8 cellular contexts compared by ENCODE assay signal in genomic region chr15:90598053-90598577, GRCh38.
DNase-seq lines count a peak whose midpoint lies in the region; ATAC-seq, FAIRE-seq and TF ChIP-seq lines count a peak whose summit lies in the region.

No MANE protein-coding gene starts in this region.

- peak overlapping the region; percentile 98 for H3K27ac Mint-ChIP-seq in CD4-positive, alpha-beta T cell

- peak overlapping the region; percentile 81 for H3K27ac ChIP-seq in CD4-positive, alpha-beta T cell (ENCODE audit: low read depth, low read length)
- H3K27ac ChIP-seq in GM12878 (ENCODE audit: control insufficient read depth, insufficient read depth) (peak overlapping the region; percentile 82), lung (ENCODE audit: low read depth in 1 of 2, low read length in 1 of 2) (peak overlapping the region; percentile 21 to 87)

- peaks cover 4% of the 10 kb centered on the region for H3K79me2 ChIP-seq in GM12878 (ENCODE audit: control insufficient read depth, insufficient read depth, low read length)

- H3K4me3 ChIP-seq in GM12878 (peak overlapping the region; percentile 44; the same call in 1 of the 2 replicates), lung (no peak overlapping the region)

- peak overlapping the region; percentile 6 for H2AFZ ChIP-seq in GM12878 (ENCODE audit: control insufficient read depth, low read depth, low read length)

- peaks cover 82% of the 10 kb centered on the region for H3K4me1 Mint-ChIP-seq in CD4-positive, alpha-beta T cell (ENCODE audit: low read depth)

- H3K36me3 Mint-ChIP-seq in CD4-positive, alpha-beta T cell (ENCODE audit: low read depth) = peaks cover 77% of the 10 kb centered on the region

- SMC1A ChIA-PET in GM12878 (lab: Charles Lee; ENCODE audit: uncharacterized antibody, unreplicated experiment) = interaction anchor here (0.7 to 3.2 kb wide), 22 partner anchors 14 to 290 kb away, joined by 3 to 17 read pairs (median 4); no protein-coding TSS in a partner anchor

- intact Hi-C loops in CD4-positive, alpha-beta T cell (cut with DNase I, micrococcal nuclease) = loop anchor here in 1 of 2 experiments (10.0 kb wide), 1 partner anchor 203 kb away; no protein-coding TSS in a partner anchor
- intact Hi-C loops in GM12878 (cut with micrococcal nuclease; ENCODE audit: unreplicated experiment) = loop anchor here (5.0 kb wide), 4 partner anchors 36 to 276 kb away; no protein-coding TSS in a partner anchor

- RAD21 ChIA-PET in GM12878 (lab: Charles Lee; ENCODE audit: unreplicated experiment) = interaction anchor here (0.6 to 2.8 kb wide), 23 partner anchors 9 to 333 kb away, joined by 3 to 16 read pairs (median 3); no protein-coding TSS in a partner anchor

- 0% methylated on average over 7 of the region's 7 CpGs for WGBS in GM12878 (ENCODE audit: insufficient coverage, insufficient replicate concordance, low lambda C conversion rate, missing lambda C conversion rate)
- 52 to 75% methylated on average over 7 of the region's 7 CpGs for WGBS in lung, 2 donors

- H3K9me3 Mint-ChIP-seq in CD4-positive, alpha-beta T cell = no peaks in the 10 kb centered on the region

- peaks cover 0 to 7% of the 10 kb centered on the region in 2 experiments; a peak in 2 of 4 replicates for H3K36me3 ChIP-seq in GM12878 (ENCODE audit: control insufficient read depth in 2 of 2, insufficient read depth in 2 of 2, low read length in 1 of 2)
- peaks cover 5% of the 10 kb centered on the region in 2 donors for H3K36me3 ChIP-seq in lung (ENCODE audit: control insufficient read depth in 2 of 2, insufficient read depth in 2 of 2, low read length in 2 of 2)

- in situ Hi-C loops in GM12878 (cut with MboI) = no loop called here

- H3K27me3 Mint-ChIP-seq in CD4-positive, alpha-beta T cell = no peaks in the 10 kb centered on the region

- no peak for TF ChIP-seq EP300 in GM12878 (IDR thresholded peaks at IDR 0.05; ENCODE audit: borderline replicate concordance in 1 of 2, control insufficient read depth in 1 of 2, low read depth in 2 of 2, low read length in 2 of 2)

- no peak for DNase-seq in CD4-positive, alpha-beta T cell
- DNase-seq in GM19239 (ENCODE audit: insufficient read length, low spot score) = peak; percentile 67
- peak; percentile 46 for DNase-seq in GM12878 (ENCODE audit: low read depth, low spot score)
- DNase-seq in lung (ENCODE audit: low spot score) = peak; percentile 49
- DNase-seq in NK-92 (lab: John Stamatoyannopoulos, UW; ENCODE audit: unreplicated experiment) = no peak
- DNase-seq in NCI-H2107 treated with DMSO at 0.1 percent for 48 hours (lab: John Stamatoyannopoulos, UW; ENCODE audit: unreplicated experiment) = no peak
- DNase-seq in NCI-H2081 (lab: John Stamatoyannopoulos, UW) = no peak

- BruUV-seq in GM12878 (replicated peaks; lab: Mats Ljungman, UMichigan) = no TSS peak

- H3K4me1 ChIP-seq in GM12878 (ENCODE audit: control insufficient read depth, insufficient read depth, low read length) = peaks cover 54% of the 10 kb centered on the region
- peaks cover 13% of the 10 kb centered on the region in 2 donors for H3K4me1 ChIP-seq in lung (ENCODE audit: control insufficient read depth in 2 of 2, insufficient read depth in 2 of 2, low read length in 2 of 2)

- CTCF ChIA-PET in CD4-positive, alpha-beta T cell (lab: Charles Lee) = no interaction called here
- CTCF ChIA-PET in GM12878 (lab: Yijun Ruan, JAX) = interaction anchor here (0.5 to 2.1 kb wide), 28 partner anchors 8 to 398 kb away, joined by 3 to 14 read pairs (median 4); partner anchors contain the start of gene FES

- peak; percentile 70 for TF ChIP-seq RAD21 in GM12878 (IDR thresholded peaks at IDR 0.05; ENCODE audit: insufficient read depth, low read depth, low read length)

- no peaks in the 10 kb centered on the region for H3K9me3 ChIP-seq in CD4-positive, alpha-beta T cell (ENCODE audit: control insufficient read depth, low read length)
- no peaks in the 10 kb centered on the region; the same call in 2 of the 3 replicates for H3K9me3 ChIP-seq in GM12878 (replicated peaks; ENCODE audit: control insufficient read depth, insufficient read depth, low read length)
- no peaks in the 10 kb centered on the region for H3K9me3 ChIP-seq in lung (ENCODE audit: control insufficient read depth in 2 of 2, insufficient read depth in 1 of 2, low read length in 1 of 2)

- peak overlapping the region; percentile 61 for H3K4me2 ChIP-seq in GM12878 (ENCODE audit: control insufficient read depth, insufficient read depth)

- ATAC-seq in CD4-positive, alpha-beta T cell (ENCODE audit: poor library complexity) = no peak
- ATAC-seq in HG03571 (IDR thresholded peaks at IDR 0.05; ENCODE audit: unreplicated experiment) (peak; percentile 35), GM12878 (peak; percentile 64), lung (ENCODE audit: insufficient read depth, low FRiP score) (peak; percentile 21)

- POLR2A ChIA-PET in CD4-positive, alpha-beta T cell (lab: Charles Lee) = interaction anchor here (0.6 to 3.0 kb wide), 9 partner anchors 21 to 960 kb away, joined by 3 to 12 read pairs (median 4); no protein-coding TSS in a partner anchor
- POLR2A ChIA-PET in GM12878 (lab: Charles Lee) = interaction anchor here (1.0 kb wide), 2 partner anchors 24 to 27 kb away, joined by 3 to 4 read pairs; no protein-coding TSS in a partner anchor

- peak; percentile 59 for TF ChIP-seq POLR2A in GM12878 (IDR thresholded peaks at IDR 0.05; ENCODE audit: low read depth, low read length)

- H3K9ac ChIP-seq in GM12878 (ENCODE audit: control insufficient read depth, insufficient read depth, low read length) = peak overlapping the region; percentile 59

- no peaks in the 10 kb centered on the region for H3K27me3 ChIP-seq in CD4-positive, alpha-beta T cell (ENCODE audit: control insufficient read depth, insufficient read depth, low read length)
- H3K27me3 ChIP-seq in GM12878 (replicated peaks in 1 of 2; ENCODE audit: control insufficient read depth in 2 of 2, insufficient read depth in 2 of 2, low read length in 1 of 2) (no peaks in the 10 kb centered on the region), lung (ENCODE audit: control insufficient read depth, insufficient read depth) (no peaks in the 10 kb centered on the region)

- no peak for TF ChIP-seq CTCF in CD4-positive, alpha-beta T cell (IDR thresholded peaks at IDR 0.05)
- TF ChIP-seq CTCF in GM12878 (IDR thresholded peaks at IDR 0.05 in 2 of 3, conservative IDR thresholded peaks at IDR 0.05 in 1 of 3; ENCODE audit: control insufficient read depth in 2 of 3, extremely low read depth in 1 of 3, insufficient read depth in 1 of 3, low read depth in 3 of 3, low read length in 3 of 3) (peak; percentile 32 to 57 (median 44); a peak in 5 of 6 replicates), lung (IDR thresholded peaks at IDR 0.05; ENCODE audit: control extremely low read depth, extremely low read depth) (no peak)

- no peaks in the 10 kb centered on the region for H4K20me1 ChIP-seq in GM12878 (ENCODE audit: control insufficient read depth, insufficient read depth)

- FAIRE-seq in GM19239 (lab: Jason Lieb, UNC) = no peak
- FAIRE-seq in GM12878 (lab: Jason Lieb, UNC) = peak; percentile 65

- peak overlapping the region; percentile 74 for H3K4me3 Mint-ChIP-seq in CD4-positive, alpha-beta T cell

TF ChIP-seq in GM12878, 131 proteins besides CTCF, POLR2A, EP300 and RAD21 (continues in another document):
- TF ChIP-seq EED (IDR thresholded peaks at IDR 0.05; ENCODE audit: low read depth) = peak; percentile 66; the same call in 1 of the 2 replicates
- TF ChIP-seq SP1 (IDR thresholded peaks at IDR 0.05; ENCODE audit: low read depth, low read length) = peak; percentile 6
- 0 out of 2 replicates have a peak, but pooled peaks have one; percentile 66 for TF ChIP-seq HDGF (IDR thresholded peaks at IDR 0.05)
- peak; percentile 42 for TF ChIP-seq IKZF1 (conservative IDR thresholded peaks at IDR 0.05)
- TF ChIP-seq DPF2 (IDR thresholded peaks at IDR 0.05) = peak; percentile 34; the same call in 1 of the 2 replicates
- peak; percentile 33; the same call in 1 of the 2 replicates for TF ChIP-seq CBFB (IDR thresholded peaks at IDR 0.05; ENCODE audit: low read depth)
- no peak for TF ChIP-seq CBX5 (IDR thresholded peaks at IDR 0.05; ENCODE audit: low read depth)
- TF ChIP-seq, protein P1, sequence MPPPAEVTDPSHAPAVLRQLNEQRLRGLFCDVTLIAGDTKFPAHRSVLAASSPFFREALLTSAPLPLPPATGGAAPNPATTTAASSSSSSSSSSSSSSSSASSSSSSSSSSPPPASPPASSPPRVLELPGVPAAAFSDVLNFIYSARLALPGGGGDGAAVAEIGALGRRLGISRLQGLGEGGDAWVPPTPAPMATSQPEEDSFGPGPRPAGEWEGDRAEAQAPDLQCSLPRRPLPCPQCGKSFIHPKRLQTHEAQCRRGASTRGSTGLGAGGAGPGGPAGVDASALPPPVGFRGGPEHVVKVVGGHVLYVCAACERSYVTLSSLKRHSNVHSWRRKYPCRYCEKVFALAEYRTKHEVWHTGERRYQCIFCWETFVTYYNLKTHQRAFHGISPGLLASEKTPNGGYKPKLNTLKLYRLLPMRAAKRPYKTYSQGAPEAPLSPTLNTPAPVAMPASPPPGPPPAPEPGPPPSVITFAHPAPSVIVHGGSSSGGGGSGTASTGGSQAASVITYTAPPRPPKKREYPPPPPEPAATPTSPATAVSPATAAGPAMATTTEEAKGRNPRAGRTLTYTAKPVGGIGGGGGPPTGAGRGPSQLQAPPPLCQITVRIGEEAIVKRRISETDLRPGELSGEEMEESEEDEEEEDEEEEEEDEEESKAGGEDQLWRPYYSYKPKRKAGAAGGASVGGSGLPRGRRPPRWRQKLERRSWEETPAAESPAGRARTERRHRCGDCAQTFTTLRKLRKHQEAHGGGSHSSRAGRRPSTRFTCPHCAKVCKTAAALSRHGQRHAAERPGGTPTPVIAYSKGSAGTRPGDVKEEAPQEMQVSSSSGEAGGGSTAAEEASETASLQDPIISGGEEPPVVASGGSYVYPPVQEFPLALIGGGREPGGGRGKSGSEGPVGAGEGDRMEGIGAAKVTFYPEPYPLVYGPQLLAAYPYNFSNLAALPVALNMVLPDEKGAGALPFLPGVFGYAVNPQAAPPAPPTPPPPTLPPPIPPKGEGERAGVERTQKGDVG (CRISPR knock-in tag; IDR thresholded peaks at IDR 0.05) = no peak
- 0 out of 2 replicates have a peak, but pooled peaks have one; percentile 14 for TF ChIP-seq MTA2 (IDR thresholded peaks at IDR 0.05; ENCODE audit: low read depth)
- TF ChIP-seq IKZF2 (IDR thresholded peaks at IDR 0.05) = peak in 1 of 2 experiments; percentile 14; a peak in 1 of 4 replicates
- TF ChIP-seq NR2F1 (conservative IDR thresholded peaks at IDR 0.05) = peak; percentile 51; the same call in 1 of the 2 replicates
- TF ChIP-seq RUNX3 (IDR thresholded peaks at IDR 0.05; ENCODE audit: low read length) = peak; percentile 60

Comparison
In these comparisons a context has a peak if more than half of its experiments do, and no peak if none do; other contexts are left out.
1. DNase-seq: peak in GM19239 (single experiment), GM12878 (single experiment) and lung (single experiment); none in CD4-positive, alpha-beta T cell (0 of 10), NK-92 (single experiment), NCI-H2107 treated with DMSO at 0.1 percent for 48 hours (single experiment) and NCI-H2081 (0 of 2).
2. CTCF ChIP-seq: peak in GM12878 (3 of 3); none in CD4-positive, alpha-beta T cell (single experiment) and lung (single experiment).
3. Peak in every context shown above with its lines, with median percentiles within 50 percentile points of each other: H3K27ac ChIP-seq.